In genomic region chr20:20366896-20367680, GRCh38 we compare ENCODE assay signal across 9 cellular contexts. TPM values are rescaled to one million over a fixed set of nuclear protein-coding genes. Genes with fewer than 3 reads are reported as not detected.
A peak's percentile ranks its signal among the peaks of the same experiment; 100 is the strongest.
DNase-seq lines count a peak whose midpoint lies in the region; ATAC-seq, FAIRE-seq and TF ChIP-seq lines count a peak whose summit lies in the region.
"Had no signal": no experiment of that assay in that cellular context is flagged by ENCODE, and none has a peak within 500 bp of the region (broad histone marks: within the 10 kb centered on the region; RNA-seq: fewer than 3 reads in every experiment).

No MANE protein-coding gene starts in this region.

- H3K27ac Mint-ChIP-seq in T-helper 1 cell treated with Interleukin-12 subunit alpha and Interleukin-12 subunit beta and Interleukin-4 antibody, amounts not matched to agents 30 μg/mL and 1 μg/mL, for 36 hours: no peak overlapping the region
- H3K27ac Mint-ChIP-seq in stimulated activated naive CD8-positive, alpha-beta T cell treated with anti-CD3 and anti-CD28 coated beads, Interleukin-15, Interleukin-2, amounts not matched to agents 100 ng/mL and 50 ng/mL, for 24 hours: peak overlapping the region; percentile 68

- DNase-seq in T-helper 1 cell (no peak), Peyer's patch (no peak), frontal cortex (ENCODE audit: low spot score in 2 of 2) (peak; percentile 43 to 55), AG08396 (ENCODE audit: low spot score) (no peak)

- peaks cover 75% of the 10 kb centered on the region for H3K27me3 Mint-ChIP-seq in T-helper 1 cell treated with Interleukin-12 subunit alpha and Interleukin-12 subunit beta and Interleukin-4 antibody, amounts not matched to agents 30 μg/mL and 1 μg/mL, for 36 hours (ENCODE audit: low read depth)
- H3K27me3 Mint-ChIP-seq in stimulated activated naive CD8-positive, alpha-beta T cell treated with anti-CD3 and anti-CD28 coated beads, Interleukin-15, Interleukin-2, amounts not matched to agents 100 ng/mL and 50 ng/mL, for 24 hours: peaks cover 72% of the 10 kb centered on the region

- peaks cover 5% of the 10 kb centered on the region for H3K4me1 Mint-ChIP-seq in T-helper 1 cell treated with Interleukin-12 subunit alpha and Interleukin-12 subunit beta and Interleukin-4 antibody, amounts not matched to agents 30 μg/mL and 1 μg/mL, for 36 hours (ENCODE audit: low read depth)
- H3K4me1 Mint-ChIP-seq in stimulated activated naive CD8-positive, alpha-beta T cell treated with anti-CD3 and anti-CD28 coated beads, Interleukin-15, Interleukin-2, amounts not matched to agents 100 ng/mL and 50 ng/mL, for 24 hours (ENCODE audit: low read depth): peaks cover 42% of the 10 kb centered on the region

- no peak for TF ChIP-seq POLR2A in Peyer's patch (IDR thresholded peaks at IDR 0.05)

- H3K4me3 Mint-ChIP-seq in T-helper 1 cell treated with Interleukin-12 subunit alpha and Interleukin-12 subunit beta and Interleukin-4 antibody, amounts not matched to agents 30 μg/mL and 1 μg/mL, for 36 hours: peak overlapping the region; percentile 46
- peak overlapping the region; percentile 76 for H3K4me3 Mint-ChIP-seq in stimulated activated naive CD8-positive, alpha-beta T cell treated with anti-CD3 and anti-CD28 coated beads, Interleukin-15, Interleukin-2, amounts not matched to agents 100 ng/mL and 50 ng/mL, for 24 hours

- no peak for ATAC-seq in GM18870 (IDR thresholded peaks at IDR 0.05; ENCODE audit: unreplicated experiment)
- no peak for ATAC-seq in GM21360 (IDR thresholded peaks at IDR 0.05; ENCODE audit: unreplicated experiment)

- H3K27ac ChIP-seq in Peyer's patch: no peak overlapping the region
- H3K27ac ChIP-seq: KMS-11 had no signal

- peaks cover 0 to 47% (median 14%) of the 10 kb centered on the region in 4 donors for H3K4me1 ChIP-seq in Peyer's patch

- no peak for FAIRE-seq in frontal cortex (lab: Jason Lieb, UNC)

- H3K9me3 Mint-ChIP-seq in T-helper 1 cell treated with Interleukin-12 subunit alpha and Interleukin-12 subunit beta and Interleukin-4 antibody, amounts not matched to agents 30 μg/mL and 1 μg/mL, for 36 hours: no peaks in the 10 kb centered on the region
- no peaks in the 10 kb centered on the region for H3K9me3 Mint-ChIP-seq in stimulated activated naive CD8-positive, alpha-beta T cell treated with anti-CD3 and anti-CD28 coated beads, Interleukin-15, Interleukin-2, amounts not matched to agents 100 ng/mL and 50 ng/mL, for 24 hours

- H3K9me3 ChIP-seq in Peyer's patch: no peaks in the 10 kb centered on the region

- no peak for TF ChIP-seq CTCF in Peyer's patch (IDR thresholded peaks at IDR 0.05)

- peaks cover 0 to 71% of the 10 kb centered on the region in 2 donors for H3K27me3 ChIP-seq in Peyer's patch

- H3K4me3 ChIP-seq in Peyer's patch: peak overlapping the region in 3 of 4 donors; percentile 31 to 44 (median 43)

- no peaks in the 10 kb centered on the region for H3K36me3 ChIP-seq in Peyer's patch

- peaks cover 4% of the 10 kb centered on the region for H3K36me3 Mint-ChIP-seq in T-helper 1 cell treated with Interleukin-12 subunit alpha and Interleukin-12 subunit beta and Interleukin-4 antibody, amounts not matched to agents 30 μg/mL and 1 μg/mL, for 36 hours (ENCODE audit: low read depth)
- H3K36me3 Mint-ChIP-seq in stimulated activated naive CD8-positive, alpha-beta T cell treated with anti-CD3 and anti-CD28 coated beads, Interleukin-15, Interleukin-2, amounts not matched to agents 100 ng/mL and 50 ng/mL, for 24 hours (ENCODE audit: low read depth): peaks cover 5% of the 10 kb centered on the region

RNA-seq across cellular contexts. Expression of gene INSM1, which starts 0.8 kb away (rescaled TPM):
- total RNA-seq in Peyer's patch (1 to 10 TPM in 3 of 4 donors, not detected in 1; 1.4 to 4.6 (median 2.9) TPM), frontal cortex (8.6 TPM)

Comparison
In these comparisons a context has a peak if more than half of its experiments do, and no peak if none do; other contexts are left out.
1. DNase-seq: peak in frontal cortex (2 of 2); none in T-helper 1 cell (0 of 5), Peyer's patch (0 of 3) and AG08396 (single experiment).